15 cellular contexts compared by ENCODE assay signal in the genomic region with DNA sequence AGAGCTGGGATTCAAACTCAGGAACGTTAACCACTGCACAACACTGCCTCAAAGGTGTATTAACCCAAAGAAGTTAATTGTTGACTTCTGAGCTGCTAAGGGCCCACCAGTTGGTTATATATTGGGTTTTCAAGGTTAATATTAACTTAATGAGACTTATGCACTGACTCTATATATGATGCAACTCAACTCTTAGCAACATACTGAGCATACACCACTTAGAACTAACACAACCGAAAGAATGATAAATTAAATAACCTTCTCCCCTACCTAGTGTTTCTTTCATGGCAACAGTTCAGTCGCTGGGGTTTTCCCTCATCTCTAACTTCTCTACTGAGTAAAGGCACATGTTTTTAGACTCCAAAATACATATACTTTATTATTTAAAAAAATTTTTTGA. TPM values are rescaled to one million over a fixed set of nuclear protein-coding genes. Genes with fewer than 3 reads are reported as not detected.
DNase-seq lines count a peak whose midpoint lies in the region; ATAC-seq, FAIRE-seq and TF ChIP-seq lines count a peak whose summit lies in the region.
"Had no signal": no experiment of that assay in that cellular context is flagged by ENCODE, and none has a peak within 500 bp of the region (broad histone marks: within the 10 kb centered on the region; RNA-seq: fewer than 3 reads in every experiment).

No MANE protein-coding gene starts in this region.

- peak; percentile 65 for DNase-seq in Caki2 (ENCODE audit: low read depth)
- DNase-seq in HL-60 (ENCODE audit: low read depth in 1 of 2, low spot score in 1 of 2), result no peak
- DNase-seq in NCI-H2107 (lab: John Stamatoyannopoulos, UW), result no peak
- no peak for DNase-seq in NCI-H82 treated with DMSO at 0.1 percent for 48 hours (lab: John Stamatoyannopoulos, UW; ENCODE audit: unreplicated experiment)
- DNase-seq in ureter (ENCODE audit: low spot score), result no peak
- DNase-seq in urothelium cell line (ENCODE audit: low spot score), result no peak
- DNase-seq: DMS79; lower lobe of right lung; NCI-H2029; nucleus accumbens; stimulated activated CD4-positive, alpha-beta T cell treated with anti-CD3 and anti-CD28 coated beads, Interleukin-15, amount 100 ng/mL, for 24 hours; uterus had no signal

- H3K27ac ChIP-seq in HL-60 (replicated peaks), result peak overlapping the region; percentile 90
- H3K27ac ChIP-seq: KMS-11, uterus had no signal

- in situ Hi-C loops in Caki2 (cut with HindIII; ENCODE audit: low pct_unique_long_range_greater_than_20kb, low sequenced_read_pairs), result no loop called here

- H3K27me3 ChIP-seq in HL-60 (ENCODE audit: insufficient read depth, poor library complexity, severe bottlenecking), result no peaks in the 10 kb centered on the region
- H3K27me3 ChIP-seq: uterus had no signal

- TF ChIP-seq CTCF in HL-60 (IDR thresholded peaks at IDR 0.05; ENCODE audit: insufficient read depth, low read length), result no peak

- H3K4me3 ChIP-seq in HL-60 (replicated peaks; ENCODE audit: insufficient read depth, low read length), result no peak overlapping the region
- H3K4me3 ChIP-seq: lower lobe of right lung, uterus had no signal

- no peak for FAIRE-seq in urothelium cell line (lab: Jason Lieb, UNC)

- ATAC-seq in GM19452 (IDR thresholded peaks at IDR 0.05; ENCODE audit: unreplicated experiment) (peak; percentile 98), HG02943 (IDR thresholded peaks at IDR 0.05; ENCODE audit: low read depth, unreplicated experiment) (peak; percentile 96)

RNA-seq across cellular contexts. Expression of gene FOXP1, which starts 34.5 kb away (rescaled TPM):
- total RNA-seq in Caki2 (2014; rRNA removed; shearing (Covaris generic); ENCODE audit: low replicate concordance), result 31.8 and 39.5 TPM in 2 replicates
- total RNA-seq in ureter, result 179 TPM
